Comparison of ENCODE assay signal across 8 cellular contexts in the genomic region with DNA sequence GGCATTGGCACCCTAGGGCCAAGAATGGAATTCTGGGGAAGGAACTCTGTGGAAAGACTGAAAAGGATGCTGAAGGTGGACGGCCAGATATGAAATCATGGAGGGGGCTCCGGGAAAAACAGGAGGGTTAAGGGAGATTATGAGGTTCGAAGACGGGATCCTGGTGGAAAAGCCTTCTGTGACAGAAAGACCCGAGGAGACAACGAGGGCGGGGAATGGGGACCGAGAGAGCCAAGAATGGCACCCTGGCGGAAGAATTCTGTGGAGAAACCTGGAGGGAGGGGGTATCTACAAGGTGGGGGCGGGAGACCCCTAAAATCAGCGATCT. TPM values are rescaled to one million over a fixed set of nuclear protein-coding genes. Genes with fewer than 3 reads are reported as not detected.
DNase-seq lines count a peak whose midpoint lies in the region; ATAC-seq, FAIRE-seq and TF ChIP-seq lines count a peak whose summit lies in the region.

No MANE protein-coding gene starts in this region.

- TF ChIP-seq POLR2A in esophagus squamous epithelium (IDR thresholded peaks at IDR 0.05): no peak

- peak overlapping the region; percentile 94 for H3K4me2 ChIP-seq in OCI-LY7 (ENCODE audit: low read length)

- peak overlapping the region; percentile 87 for H3K4me3 ChIP-seq in OCI-LY7 (ENCODE audit: low read depth, low read length, poor library complexity, severe bottlenecking)
- H3K4me3 ChIP-seq in esophagus squamous epithelium: peak overlapping the region; percentile 78 to 92 (median 90)
- H3K4me3 ChIP-seq in skeletal muscle cell (ENCODE audit: low read depth, low read length): peak overlapping the region; percentile 79

- peak; percentile 3 for ATAC-seq in GM21447 (IDR thresholded peaks at IDR 0.05; ENCODE audit: unreplicated experiment)

- CTCF ChIA-PET in OCI-LY7 (lab: Charles Lee; ENCODE audit: unreplicated experiment): no interaction called here

- H3K9me2 ChIP-seq in OCI-LY7 (ENCODE audit: insufficient read depth, low read length): no peaks in the 10 kb centered on the region

- H3K36me3 ChIP-seq in OCI-LY7 (ENCODE audit: insufficient read depth, low read length) (peaks cover 70% of the 10 kb centered on the region), esophagus squamous epithelium (peaks cover 0 to 58% (median 5%) of the 10 kb centered on the region in 3 donors)

- peaks cover 60% of the 10 kb centered on the region for H3K79me2 ChIP-seq in OCI-LY7 (ENCODE audit: insufficient read depth, low read depth, low read length)

- intact Hi-C loops in OCI-LY7 (cut with micrococcal nuclease; ENCODE audit: unreplicated experiment) (loop anchor here (1.0 to 5.0 kb wide), 3 partner anchors 153 to 833 kb away; a partner anchor contains a TSS), esophagus squamous epithelium (cut with DNase I) (no loop called here)

- H3K4me1 ChIP-seq in OCI-LY7 (ENCODE audit: insufficient read depth, low read length, poor library complexity, severe bottlenecking) (peaks cover 16% of the 10 kb centered on the region), esophagus squamous epithelium (peaks cover 7 to 43% (median 15%) of the 10 kb centered on the region in 3 donors)

- H3K9me3 ChIP-seq in OCI-LY7 (ENCODE audit: low read length): no peaks in the 10 kb centered on the region
- no peaks in the 10 kb centered on the region for H3K9me3 ChIP-seq in esophagus squamous epithelium

- DNase-seq in OCI-LY7 (ENCODE audit: low spot score): no peak
- DNase-seq in esophagus squamous epithelium (lab: John Stamatoyannopoulos, UW): no peak
- DNase-seq in skeletal muscle cell (ENCODE audit: low read depth): no peak
- no peak for DNase-seq in DMS53 (lab: John Stamatoyannopoulos, UW)
- no peak for DNase-seq in UCSD-AML1 (lab: John Stamatoyannopoulos, UW; ENCODE audit: unreplicated experiment)
- no peak for DNase-seq in stimulated activated CD8-positive, alpha-beta memory T cell treated with anti-CD3 and anti-CD28 coated beads, Interleukin-4, amount 100 ng/mL, for 48 hours
- DNase-seq in GM19239 (ENCODE audit: insufficient read length, low spot score): no peak

- H2AFZ ChIP-seq in OCI-LY7 (ENCODE audit: low read length): peak overlapping the region; percentile 70

- no peak for TF ChIP-seq CTCF in OCI-LY7 (conservative IDR thresholded peaks at IDR 0.05; ENCODE audit: low read length)
- no peak for TF ChIP-seq CTCF in esophagus squamous epithelium (IDR thresholded peaks at IDR 0.05)

- POLR2A ChIA-PET in OCI-LY7 (lab: Charles Lee): no interaction called here

- H3K27ac ChIP-seq in OCI-LY7 (ENCODE audit: low read depth, low read length, poor library complexity, severe bottlenecking) (peak overlapping the region; percentile 21), esophagus squamous epithelium (peak overlapping the region; percentile 79 to 86 (median 80))

- H4K20me1 ChIP-seq in OCI-LY7 (ENCODE audit: insufficient read depth, low read length): peaks cover 4% of the 10 kb centered on the region; the same call in 1 of the 2 replicates

- no peaks in the 10 kb centered on the region for H3K27me3 ChIP-seq in esophagus squamous epithelium

- no peak for FAIRE-seq in GM19239 (lab: Jason Lieb, UNC)

- no TSS peak for BruUV-seq in OCI-LY7 (replicated peaks; lab: Mats Ljungman, UMichigan)

- 0% methylated on average over 10 to 11 of the region's 11 CpGs for WGBS in esophagus squamous epithelium, 2 donors

RNA-seq across cellular contexts. Expression of a gene that starts 0.4 kb away (rescaled TPM):
- total RNA-seq in OCI-LY7 (2014; rRNA removed; shearing (Covaris generic)): 22.5 and 26.4 TPM in 2 replicates
- total RNA-seq in OCI-LY7 (2022) (25.6 and 29.5 TPM in 2 replicates), esophagus squamous epithelium (10 to 100 TPM in 3 of 4 donors, 1 to 10 TPM in 1; 8.2 to 19.8 (median 13.8) TPM)

RNA-seq across cellular contexts. Expression of a gene that starts 0.5 kb away (rescaled TPM):
- total RNA-seq in OCI-LY7 (2014; rRNA removed; shearing (Covaris generic)): 43.7 and 46.3 TPM in 2 replicates
- total RNA-seq in OCI-LY7 (2022) (58.2 and 59.4 TPM in 2 replicates), esophagus squamous epithelium (1 to 10 TPM; 2.6 to 7.2 (median 5.9) TPM)

RNA-seq across cellular contexts. Expression of a gene that starts 38.6 kb away (rescaled TPM):
- total RNA-seq in OCI-LY7 (2014; rRNA removed; shearing (Covaris generic)): not detected in 2 replicates
- total RNA-seq in OCI-LY7 (2022) (0.17 TPM in 1 of 2 replicates, not detected in the other), esophagus squamous epithelium (under 1 TPM in 1 of 4 donors, not detected in 3; 0.44 TPM)

RNA-seq across cellular contexts. Expression of a gene that starts 56.0 kb away (rescaled TPM):
- total RNA-seq in OCI-LY7 (2014; rRNA removed; shearing (Covaris generic)): 25.9 and 45.6 TPM in 2 replicates
- total RNA-seq in OCI-LY7 (2022): 36.1 and 44.9 TPM in 2 replicates
- 10 to 100 TPM; 12.1 to 39.9 (median 23.0) TPM for total RNA-seq in esophagus squamous epithelium

Comparison
In these comparisons a context has a peak if more than half of its experiments do, and no peak if none do; other contexts are left out.
1. RNA of a gene that starts 0.5 kb away (total RNA-seq): 43.7 to 59.4 TPM in OCI-LY7; 2.6 to 7.2 TPM in esophagus squamous epithelium; every median in the first group is over 4 times any median in the second.
2. Peak in every context shown above with its lines, with median percentiles within 50 percentile points of each other: H3K4me3 ChIP-seq.